Comparison of ENCODE assay signal across 8 cellular contexts in the genomic region with DNA sequence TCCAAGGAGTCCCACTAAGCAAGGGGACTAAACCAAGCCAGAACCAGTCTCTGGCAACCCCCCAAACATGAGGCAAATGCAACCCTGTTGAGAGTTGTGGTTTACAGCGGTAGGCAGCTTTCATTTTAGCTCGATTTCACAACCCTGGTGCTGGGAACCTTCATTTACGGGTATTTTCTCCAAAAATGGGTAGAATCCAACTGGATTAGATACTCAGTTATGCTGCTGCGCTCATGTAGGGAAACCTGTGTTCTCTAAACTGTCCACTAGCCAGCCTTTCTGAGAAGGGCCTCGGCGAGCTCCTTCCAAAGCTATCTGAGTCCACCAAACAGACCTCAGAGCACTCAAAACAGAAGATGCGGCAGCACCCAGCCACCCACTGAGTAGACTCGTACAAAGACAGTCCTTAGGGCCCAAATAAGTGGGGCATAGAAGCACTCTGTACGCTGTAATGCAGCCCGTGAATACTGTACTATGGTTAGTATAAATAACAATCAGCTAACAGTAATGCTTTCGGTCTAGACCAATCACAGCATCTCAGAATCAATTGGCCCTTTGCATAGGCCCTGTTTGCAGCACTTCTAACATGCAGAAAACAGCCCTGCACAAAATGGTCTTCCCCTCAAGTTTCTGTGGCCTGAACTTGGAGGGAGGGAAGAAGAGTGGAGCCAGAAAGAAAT.
DNase-seq lines count a peak whose midpoint lies in the region; ATAC-seq lines count a peak whose summit lies in the region.

No MANE protein-coding gene starts in this region.

- H3K4me3 Mint-ChIP-seq in memory B cell, result peak overlapping the region; percentile 68

- peaks cover 65% of the 10 kb centered on the region for H3K4me1 Mint-ChIP-seq in memory B cell

- ATAC-seq in HG03378 (IDR thresholded peaks at IDR 0.05; ENCODE audit: unreplicated experiment), result peak; percentile 54
- peak; percentile 8 for ATAC-seq in memory B cell (ENCODE audit: low read depth)
- no peak for ATAC-seq in HG02970 (IDR thresholded peaks at IDR 0.05; ENCODE audit: low FRiP score, unreplicated experiment)

- no peaks in the 10 kb centered on the region for H3K9me3 Mint-ChIP-seq in memory B cell

- H3K27ac Mint-ChIP-seq in memory B cell, result peak overlapping the region; percentile 94

- no peaks in the 10 kb centered on the region for H3K27me3 Mint-ChIP-seq in memory B cell

- peak; percentile 59 for DNase-seq in stimulated activated CD4-positive, alpha-beta T cell treated with anti-CD3 and anti-CD28 coated beads, Interleukin-1b, Interleukin-23, amount 100 ng/mL, for 48 hours
- DNase-seq in stimulated activated CD4-positive, alpha-beta T cell treated with anti-CD3 and anti-CD28 coated beads, Interleukin-12 subunit alpha, Interleukin-12 subunit beta, amount 100 ng/mL, for 4 hours, result no peak
- DNase-seq in activated naive CD4-positive, alpha-beta T cell treated with Interleukin-2 at 50 U/mL for 16 hours, result peak; percentile 65
- DNase-seq in memory B cell (ENCODE audit: low spot score in 2 of 2) (no peak), retina (no peak), putamen (ENCODE audit: low spot score) (no peak)

- peaks cover 73% of the 10 kb centered on the region for H3K36me3 Mint-ChIP-seq in memory B cell

Comparison
In these comparisons a context has a peak if more than half of its experiments do, and no peak if none do; other contexts are left out.
1. DNase-seq: peak in stimulated activated CD4-positive, alpha-beta T cell treated with anti-CD3 and anti-CD28 coated beads, Interleukin-1b, Interleukin-23, amount 100 ng/mL, for 48 hours (single experiment) and activated naive CD4-positive, alpha-beta T cell treated with Interleukin-2 at 50 U/mL for 16 hours (single experiment); none in stimulated activated CD4-positive, alpha-beta T cell treated with anti-CD3 and anti-CD28 coated beads, Interleukin-12 subunit alpha, Interleukin-12 subunit beta, amount 100 ng/mL, for 4 hours (single experiment), memory B cell (0 of 2), retina (single experiment) and putamen (single experiment).